Comparison of ENCODE assay signal across 8 cellular contexts in the genomic region with DNA sequence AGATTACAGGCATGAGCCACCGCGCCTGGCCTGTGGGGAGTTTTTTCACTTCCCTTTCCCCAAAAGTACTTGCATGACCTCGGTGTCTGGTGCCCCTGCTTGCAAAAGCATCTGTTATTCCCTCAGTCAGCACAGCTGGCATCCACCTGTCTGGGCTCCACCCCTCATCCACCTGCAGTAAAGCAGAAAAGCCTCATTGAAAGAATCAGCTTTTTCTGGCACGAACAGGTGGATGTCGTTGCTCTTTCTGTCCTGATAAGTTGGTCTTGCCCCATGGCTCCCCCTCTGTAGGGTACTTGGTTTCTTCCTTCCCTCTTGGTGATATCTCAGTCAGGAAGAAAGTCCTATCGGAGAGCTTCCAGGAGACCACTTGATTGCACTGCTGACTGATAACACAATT. TPM values are rescaled to one million over a fixed set of nuclear protein-coding genes. Genes with fewer than 3 reads are reported as not detected.
DNase-seq lines count a peak whose midpoint lies in the region; ATAC-seq and TF ChIP-seq lines count a peak whose summit lies in the region.

No MANE protein-coding gene starts in this region.

- no peak overlapping the region for H4K8ac ChIP-seq in neuronal stem cell (ENCODE audit: low read depth, low read length)

- no peaks in the 10 kb centered on the region for H3K27me3 ChIP-seq in neuronal stem cell (ENCODE audit: control insufficient read depth in 3 of 3, insufficient read depth in 3 of 3, low read depth in 1 of 3, low read length in 3 of 3)

- no peak overlapping the region for H4K91ac ChIP-seq in neuronal stem cell (ENCODE audit: low read depth, low read length, poor library complexity)

- H3K9ac ChIP-seq in neuronal stem cell (ENCODE audit: low read depth, low read length, poor library complexity), result no peak overlapping the region

- no peak overlapping the region for H3K4me3 ChIP-seq in neuronal stem cell (ENCODE audit: low read length in 2 of 2)

- H3K4me1 ChIP-seq in neuronal stem cell (ENCODE audit: control insufficient read depth in 2 of 2, insufficient read depth in 1 of 2, low read depth in 1 of 2, low read length in 2 of 2), result peaks cover 3 to 7% of the 10 kb centered on the region in 2 donors

- WGBS in neuronal stem cell (ENCODE audit: extremely low coverage in 2 of 2, insufficient read length in 2 of 2, insufficient replicate concordance in 1 of 2), 2 donors, result no CpG with 5 or more reads among the region's 6 CpGs

- no peak overlapping the region for H3K4me2 ChIP-seq in neuronal stem cell (ENCODE audit: insufficient read depth, low read length, poor library complexity, severe bottlenecking)

- no peak overlapping the region for H3K23ac ChIP-seq in neuronal stem cell (ENCODE audit: low read depth, low read length, poor library complexity)

- H3K4ac ChIP-seq in neuronal stem cell (ENCODE audit: low read length), result no peak overlapping the region

- H2AK5ac ChIP-seq in neuronal stem cell (ENCODE audit: low read depth, low read length), result no peak overlapping the region

- H2BK12ac ChIP-seq in neuronal stem cell (ENCODE audit: low read length), result no peak overlapping the region

- no peak overlapping the region for H3K14ac ChIP-seq in neuronal stem cell (ENCODE audit: low read length)

- no peak overlapping the region for H3K18ac ChIP-seq in neuronal stem cell (ENCODE audit: low read length)

- no peaks in the 10 kb centered on the region for H3K36me3 ChIP-seq in neuronal stem cell (replicated peaks in 1 of 2; ENCODE audit: control insufficient read depth in 2 of 2, insufficient read depth in 2 of 2, low read length in 2 of 2)

- DNase-seq in CMK (ENCODE audit: low read depth) (peak; percentile 82), NCI-H146 (lab: John Stamatoyannopoulos, UW) (peak; percentile 80), erythroblast (lab: John Stamatoyannopoulos, UW) (peak; percentile 14 to 53), neuronal stem cell (ENCODE audit: low spot score) (no peak), AG08395 (ENCODE audit: low spot score) (no peak)
- DNase-seq in activated CD4-positive, alpha-beta T cell treated with anti-CD3 and anti-CD28 coated beads, Interleukin-2, amount 50 U/mL, for 48 hours, result no peak
- DNase-seq in activated CD4-positive, alpha-beta T cell treated with anti-CD3 and anti-CD28 coated beads for 4 hours, result no peak

- H2BK5ac ChIP-seq in neuronal stem cell (ENCODE audit: low read length), result no peak overlapping the region

- H2BK15ac ChIP-seq in neuronal stem cell (ENCODE audit: low read length), result no peak overlapping the region

- ATAC-seq in GM21529 (IDR thresholded peaks at IDR 0.05; ENCODE audit: unreplicated experiment), result peak; percentile 83

- no peak overlapping the region for H2BK120ac ChIP-seq in neuronal stem cell (ENCODE audit: low read depth, low read length)

- TF ChIP-seq POLR2A in erythroblast (IDR thresholded peaks at IDR 0.05; ENCODE audit: low read length), result no peak

- H3K79me1 ChIP-seq in neuronal stem cell (ENCODE audit: low read depth, low read length), result peaks cover 2% of the 10 kb centered on the region

- H3K9me3 ChIP-seq in neuronal stem cell (replicated peaks in 1 of 2; ENCODE audit: control insufficient read depth in 2 of 2, insufficient read depth in 1 of 2, low read depth in 1 of 2, low read length in 2 of 2), result no peaks in the 10 kb centered on the region

- no peak overlapping the region for H2AFZ ChIP-seq in neuronal stem cell (ENCODE audit: low read length)

- no peak overlapping the region for H3K27ac ChIP-seq in neuronal stem cell (replicated peaks; ENCODE audit: low read length)

RNA-seq across cellular contexts. Expression of a gene that starts 37.4 kb away (rescaled TPM):
- polyA plus RNA-seq in neuronal stem cell (2013, experiment 1 of 2), result 11.4 TPM
- 12.7 TPM for polyA plus RNA-seq in neuronal stem cell (2013, experiment 2 of 2)

Comparison
In these comparisons a context has a peak if more than half of its experiments do, and no peak if none do; other contexts are left out.
1. DNase-seq: peak in CMK (single experiment), NCI-H146 (single experiment) and erythroblast (2 of 2); none in neuronal stem cell (single experiment), activated CD4-positive, alpha-beta T cell treated with anti-CD3 and anti-CD28 coated beads, Interleukin-2, amount 50 U/mL, for 48 hours (0 of 2), activated CD4-positive, alpha-beta T cell treated with anti-CD3 and anti-CD28 coated beads for 4 hours (0 of 2) and AG08395 (single experiment).